In the genomic region with DNA sequence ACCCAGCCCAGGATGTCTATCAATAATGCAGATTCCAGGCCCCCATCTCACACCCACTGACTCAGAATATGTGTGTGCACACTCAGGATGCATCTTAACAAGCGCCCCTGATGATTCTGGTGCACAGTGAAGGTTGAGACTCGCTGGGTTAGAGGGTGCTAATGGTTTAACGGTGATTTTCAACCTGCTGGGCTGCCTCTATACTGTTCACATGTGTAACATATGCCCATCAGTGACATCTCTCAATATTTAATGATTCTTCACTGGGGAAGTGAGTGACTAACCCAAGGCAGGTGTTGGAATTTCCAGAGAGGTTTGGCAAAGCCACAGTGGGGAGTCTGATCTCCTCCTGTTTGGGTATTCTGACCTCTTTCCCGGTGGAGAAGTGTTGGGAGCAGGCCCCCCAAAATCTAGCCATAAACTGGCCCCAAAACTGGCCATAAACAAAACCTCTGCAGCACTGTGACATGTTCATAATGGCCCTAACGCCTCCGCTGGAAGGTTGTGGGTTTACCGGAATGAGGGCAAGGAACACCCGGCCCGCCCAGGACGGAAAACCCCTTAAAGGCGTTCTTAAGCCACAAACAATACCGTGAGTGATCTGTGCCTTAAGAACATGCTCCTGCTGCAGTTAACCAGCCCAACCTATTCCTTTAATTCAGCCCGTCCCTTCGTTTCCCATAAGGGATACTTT, we compare ENCODE assay signal across 17 cellular contexts.
DNase-seq lines count a peak whose midpoint lies in the region; ATAC-seq lines count a peak whose summit lies in the region.
"Had no signal": no experiment of that assay in that cellular context is flagged by ENCODE, and none has a peak within 500 bp of the region (broad histone marks: within the 10 kb centered on the region; RNA-seq: fewer than 3 reads in every experiment).

No MANE protein-coding gene starts in this region.

- ATAC-seq in activated naive CD8-positive, alpha-beta T cell treated with anti-CD3 and anti-CD28 coated beads, Interleukin-2, amount 50 U/mL, for 24 hours = peak; percentile 47
- no peak for ATAC-seq in GM18867 (IDR thresholded peaks at IDR 0.05; ENCODE audit: unreplicated experiment)
- ATAC-seq: stimulated activated memory B cell treated with anti-CD40 and anti-IgM and Interleukin-4, amounts not matched to agents 10 μg/mL and 1 μg/mL and 100 μg/mL, for 72 hours; upper lobe of right lung had no signal

- peak overlapping the region; percentile 58 for H3K4me3 Mint-ChIP-seq in T-helper 1 cell treated with Interleukin-12 subunit alpha and Interleukin-12 subunit beta and Interleukin-4 antibody, amounts not matched to agents 30 μg/mL and 1 μg/mL, for 36 hours
- no peak overlapping the region for H3K4me3 Mint-ChIP-seq in activated naive CD8-positive, alpha-beta T cell treated with anti-CD3 and anti-CD28 coated beads, Interleukin-2, amount 50 U/mL, for 24 hours
- H3K4me3 Mint-ChIP-seq: neural crest cell; stimulated activated memory B cell treated with anti-CD40 and anti-IgM and Interleukin-4, amounts not matched to agents 10 μg/mL and 1 μg/mL and 100 μg/mL, for 72 hours had no signal

- H3K4me1 Mint-ChIP-seq in T-helper 1 cell treated with Interleukin-12 subunit alpha and Interleukin-12 subunit beta and Interleukin-4 antibody, amounts not matched to agents 30 μg/mL and 1 μg/mL, for 36 hours (ENCODE audit: low read depth) = peaks cover 40% of the 10 kb centered on the region
- peaks cover 18% of the 10 kb centered on the region for H3K4me1 Mint-ChIP-seq in activated naive CD8-positive, alpha-beta T cell treated with anti-CD3 and anti-CD28 coated beads, Interleukin-2, amount 50 U/mL, for 24 hours
- H3K4me1 Mint-ChIP-seq: stimulated activated memory B cell treated with anti-CD40 and anti-IgM and Interleukin-4, amounts not matched to agents 10 μg/mL and 1 μg/mL and 100 μg/mL, for 72 hours had no signal

- H3K27me3 Mint-ChIP-seq in T-helper 1 cell treated with Interleukin-12 subunit alpha and Interleukin-12 subunit beta and Interleukin-4 antibody, amounts not matched to agents 30 μg/mL and 1 μg/mL, for 36 hours (ENCODE audit: low read depth) = peaks cover 19% of the 10 kb centered on the region
- peaks cover 28% of the 10 kb centered on the region for H3K27me3 Mint-ChIP-seq in activated naive CD8-positive, alpha-beta T cell treated with anti-CD3 and anti-CD28 coated beads, Interleukin-2, amount 50 U/mL, for 24 hours

- DNase-seq in activated CD4-positive, alpha-beta T cell treated with anti-CD3 and anti-CD28 coated beads for 48 hours = peak; percentile 57
- DNase-seq in activated CD4-positive, alpha-beta T cell treated with anti-CD3 and anti-CD28 coated beads, Interleukin-2, amount 50 U/mL, for 1 hour = no peak
- DNase-seq in activated naive CD8-positive, alpha-beta T cell treated with anti-CD3 and anti-CD28 coated beads, Interleukin-2, amount 50 U/mL, for 24 hours = peak; percentile 34
- peak; percentile 39 for DNase-seq in stimulated activated CD4-positive, alpha-beta T cell treated with anti-CD3 and anti-CD28 coated beads, Interleukin-1b, Interleukin-23, amount 100 ng/mL, for 48 hours
- no peak for DNase-seq in NCI-H2107 treated with DMSO at 0.1 percent for 48 hours (lab: John Stamatoyannopoulos, UW; ENCODE audit: unreplicated experiment)
- no peak for DNase-seq in DMS 273 (lab: John Stamatoyannopoulos, UW; ENCODE audit: unreplicated experiment)
- DNase-seq: 8988T, cortex of kidney, glutamatergic neuron, mesendoderm, NCI-H446, OCI-M1, upper lobe of right lung had no signal

- no peaks in the 10 kb centered on the region for H3K9me3 Mint-ChIP-seq in T-helper 1 cell treated with Interleukin-12 subunit alpha and Interleukin-12 subunit beta and Interleukin-4 antibody, amounts not matched to agents 30 μg/mL and 1 μg/mL, for 36 hours
- no peaks in the 10 kb centered on the region for H3K9me3 Mint-ChIP-seq in activated naive CD8-positive, alpha-beta T cell treated with anti-CD3 and anti-CD28 coated beads, Interleukin-2, amount 50 U/mL, for 24 hours
- H3K9me3 Mint-ChIP-seq: neural crest cell; stimulated activated memory B cell treated with anti-CD40 and anti-IgM and Interleukin-4, amounts not matched to agents 10 μg/mL and 1 μg/mL and 100 μg/mL, for 72 hours had no signal

- H3K36me3 Mint-ChIP-seq in T-helper 1 cell treated with Interleukin-12 subunit alpha and Interleukin-12 subunit beta and Interleukin-4 antibody, amounts not matched to agents 30 μg/mL and 1 μg/mL, for 36 hours (ENCODE audit: low read depth) = no peaks in the 10 kb centered on the region
- H3K36me3 Mint-ChIP-seq in activated naive CD8-positive, alpha-beta T cell treated with anti-CD3 and anti-CD28 coated beads, Interleukin-2, amount 50 U/mL, for 24 hours (ENCODE audit: low read depth) = no peaks in the 10 kb centered on the region
- H3K36me3 Mint-ChIP-seq: stimulated activated memory B cell treated with anti-CD40 and anti-IgM and Interleukin-4, amounts not matched to agents 10 μg/mL and 1 μg/mL and 100 μg/mL, for 72 hours had no signal

- peak overlapping the region; percentile 87 for H3K27ac Mint-ChIP-seq in T-helper 1 cell treated with Interleukin-12 subunit alpha and Interleukin-12 subunit beta and Interleukin-4 antibody, amounts not matched to agents 30 μg/mL and 1 μg/mL, for 36 hours
- peak overlapping the region; percentile 47 for H3K27ac Mint-ChIP-seq in activated naive CD8-positive, alpha-beta T cell treated with anti-CD3 and anti-CD28 coated beads, Interleukin-2, amount 50 U/mL, for 24 hours
- H3K27ac Mint-ChIP-seq: stimulated activated memory B cell treated with anti-CD40 and anti-IgM and Interleukin-4, amounts not matched to agents 10 μg/mL and 1 μg/mL and 100 μg/mL, for 72 hours had no signal

Comparison
In these comparisons a context has a peak if more than half of its experiments do, and no peak if none do; other contexts are left out.
1. DNase-seq: peak in activated CD4-positive, alpha-beta T cell treated with anti-CD3 and anti-CD28 coated beads for 48 hours (single experiment), activated naive CD8-positive, alpha-beta T cell treated with anti-CD3 and anti-CD28 coated beads, Interleukin-2, amount 50 U/mL, for 24 hours (single experiment) and stimulated activated CD4-positive, alpha-beta T cell treated with anti-CD3 and anti-CD28 coated beads, Interleukin-1b, Interleukin-23, amount 100 ng/mL, for 48 hours (single experiment); none in activated CD4-positive, alpha-beta T cell treated with anti-CD3 and anti-CD28 coated beads, Interleukin-2, amount 50 U/mL, for 1 hour (single experiment), NCI-H2107 treated with DMSO at 0.1 percent for 48 hours (single experiment) and DMS 273 (single experiment).